Comparison of ENCODE assay signal across 1 cellular context in genomic region chr3:138329127-138329983, GRCh38.
TF ChIP-seq lines count a peak whose summit lies in the region.

A gene with protein sequence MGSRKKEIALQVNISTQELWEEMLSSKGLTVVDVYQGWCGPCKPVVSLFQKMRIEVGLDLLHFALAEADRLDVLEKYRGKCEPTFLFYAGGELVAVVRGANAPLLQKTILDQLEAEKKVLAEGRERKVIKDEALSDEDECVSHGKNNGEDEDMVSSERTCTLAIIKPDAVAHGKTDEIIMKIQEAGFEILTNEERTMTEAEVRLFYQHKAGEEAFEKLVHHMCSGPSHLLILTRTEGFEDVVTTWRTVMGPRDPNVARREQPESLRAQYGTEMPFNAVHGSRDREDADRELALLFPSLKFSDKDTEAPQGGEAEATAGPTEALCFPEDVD (minus strand): TSS chr3:138329851. CDS start chr3:138329335, 516 bp downstream.

TF ChIP-seq in HEK293, 187 proteins besides CTCF, POLR2A, EP300 and RAD21 (continued from another document):
- TF ChIP-seq, protein P1, sequence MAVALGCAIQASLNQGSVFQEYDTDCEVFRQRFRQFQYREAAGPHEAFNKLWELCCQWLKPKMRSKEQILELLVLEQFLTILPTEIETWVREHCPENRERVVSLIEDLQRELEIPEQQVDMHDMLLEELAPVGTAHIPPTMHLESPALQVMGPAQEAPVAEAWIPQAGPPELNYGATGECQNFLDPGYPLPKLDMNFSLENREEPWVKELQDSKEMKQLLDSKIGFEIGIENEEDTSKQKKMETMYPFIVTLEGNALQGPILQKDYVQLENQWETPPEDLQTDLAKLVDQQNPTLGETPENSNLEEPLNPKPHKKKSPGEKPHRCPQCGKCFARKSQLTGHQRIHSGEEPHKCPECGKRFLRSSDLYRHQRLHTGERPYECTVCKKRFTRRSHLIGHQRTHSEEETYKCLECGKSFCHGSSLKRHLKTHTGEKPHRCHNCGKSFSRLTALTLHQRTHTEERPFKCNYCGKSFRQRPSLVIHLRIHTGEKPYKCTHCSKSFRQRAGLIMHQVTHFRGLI (tag by site-specific recombination; IDR thresholded peaks at IDR 0.05) = peak; percentile 63
- TF ChIP-seq BCL11B (tag by site-specific recombination; IDR thresholded peaks at IDR 0.05; ENCODE audit: low read depth) (no peak), ZNF138 (tag by site-specific recombination; IDR thresholded peaks at IDR 0.05; ENCODE audit: borderline replicate concordance) (no peak), ZNF112 (tag by site-specific recombination; IDR thresholded peaks at IDR 0.05) (no peak), ZNF692 (tag by site-specific recombination; IDR thresholded peaks at IDR 0.05) (no peak), SCRT1 (tag by site-specific recombination; IDR thresholded peaks at IDR 0.05; ENCODE audit: borderline replicate concordance) (no peak), ZNF169 (tag by site-specific recombination; IDR thresholded peaks at IDR 0.05) (no peak), TRIM28 (IDR thresholded peaks at IDR 0.05; ENCODE audit: borderline replicate concordance, low read length) (peak; percentile 12; the same call in 1 of the 2 replicates), ZNF335 (tag by site-specific recombination; conservative IDR thresholded peaks at IDR 0.05) (peak; percentile 57), SP3 (tag by site-specific recombination; IDR thresholded peaks at IDR 0.05) (0 out of 2 replicates have a peak, but pooled peaks have one; percentile 24), GLIS2 (tag by site-specific recombination; IDR thresholded peaks at IDR 0.05) (peak; percentile 78), ZNF701 (tag by site-specific recombination; IDR thresholded peaks at IDR 0.05) (no peak), ZBTB20 (tag by site-specific recombination; IDR thresholded peaks at IDR 0.05) (no peak), ZNF792 (tag by site-specific recombination; IDR thresholded peaks at IDR 0.05) (no peak), KLF8 (tag by site-specific recombination; IDR thresholded peaks at IDR 0.05) (no peak), ZNF660 (tag by site-specific recombination; IDR thresholded peaks at IDR 0.05) (no peak), ZNF621 (tag by site-specific recombination; IDR thresholded peaks at IDR 0.05) (no peak), ZNF132 (tag by site-specific recombination; IDR thresholded peaks at IDR 0.05; ENCODE audit: borderline replicate concordance) (no peak), ZBTB21 (tag by site-specific recombination; IDR thresholded peaks at IDR 0.05) (no peak), ZNF623 (tag by site-specific recombination; IDR thresholded peaks at IDR 0.05) (no peak), PRDM4 (tag by site-specific recombination; IDR thresholded peaks at IDR 0.05) (no peak), ZNF366 (tag by site-specific recombination; conservative IDR thresholded peaks at IDR 0.05) (0 out of 2 replicates have a peak, but pooled peaks have one; percentile 9), ZNF24 (tag by site-specific recombination; IDR thresholded peaks at IDR 0.05) (no peak), PRDM6 (tag by site-specific recombination; IDR thresholded peaks at IDR 0.05) (no peak), REPIN1 (tag by site-specific recombination; IDR thresholded peaks at IDR 0.05; ENCODE audit: low read depth) (no peak), KLF10 (tag by site-specific recombination; IDR thresholded peaks at IDR 0.05) (no peak), HOXC10 (CRISPR knock-in tag; IDR thresholded peaks at IDR 0.05) (no peak), ZNF561 (tag by site-specific recombination; IDR thresholded peaks at IDR 0.05; ENCODE audit: borderline replicate concordance) (no peak), ZNF341 (tag by site-specific recombination; IDR thresholded peaks at IDR 0.05; ENCODE audit: low read depth) (peak; percentile 33; the same call in 1 of the 2 replicates)
- TF ChIP-seq, protein P2, sequence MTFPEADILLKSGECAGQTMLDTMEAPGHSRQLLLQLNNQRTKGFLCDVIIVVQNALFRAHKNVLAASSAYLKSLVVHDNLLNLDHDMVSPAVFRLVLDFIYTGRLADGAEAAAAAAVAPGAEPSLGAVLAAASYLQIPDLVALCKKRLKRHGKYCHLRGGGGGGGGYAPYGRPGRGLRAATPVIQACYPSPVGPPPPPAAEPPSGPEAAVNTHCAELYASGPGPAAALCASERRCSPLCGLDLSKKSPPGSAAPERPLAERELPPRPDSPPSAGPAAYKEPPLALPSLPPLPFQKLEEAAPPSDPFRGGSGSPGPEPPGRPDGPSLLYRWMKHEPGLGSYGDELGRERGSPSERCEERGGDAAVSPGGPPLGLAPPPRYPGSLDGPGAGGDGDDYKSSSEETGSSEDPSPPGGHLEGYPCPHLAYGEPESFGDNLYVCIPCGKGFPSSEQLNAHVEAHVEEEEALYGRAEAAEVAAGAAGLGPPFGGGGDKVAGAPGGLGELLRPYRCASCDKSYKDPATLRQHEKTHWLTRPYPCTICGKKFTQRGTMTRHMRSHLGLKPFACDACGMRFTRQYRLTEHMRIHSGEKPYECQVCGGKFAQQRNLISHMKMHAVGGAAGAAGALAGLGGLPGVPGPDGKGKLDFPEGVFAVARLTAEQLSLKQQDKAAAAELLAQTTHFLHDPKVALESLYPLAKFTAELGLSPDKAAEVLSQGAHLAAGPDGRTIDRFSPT (tag by site-specific recombination; IDR thresholded peaks at IDR 0.05) = peak; percentile 33; the same call in 1 of the 2 replicates
- TF ChIP-seq, protein P3, sequence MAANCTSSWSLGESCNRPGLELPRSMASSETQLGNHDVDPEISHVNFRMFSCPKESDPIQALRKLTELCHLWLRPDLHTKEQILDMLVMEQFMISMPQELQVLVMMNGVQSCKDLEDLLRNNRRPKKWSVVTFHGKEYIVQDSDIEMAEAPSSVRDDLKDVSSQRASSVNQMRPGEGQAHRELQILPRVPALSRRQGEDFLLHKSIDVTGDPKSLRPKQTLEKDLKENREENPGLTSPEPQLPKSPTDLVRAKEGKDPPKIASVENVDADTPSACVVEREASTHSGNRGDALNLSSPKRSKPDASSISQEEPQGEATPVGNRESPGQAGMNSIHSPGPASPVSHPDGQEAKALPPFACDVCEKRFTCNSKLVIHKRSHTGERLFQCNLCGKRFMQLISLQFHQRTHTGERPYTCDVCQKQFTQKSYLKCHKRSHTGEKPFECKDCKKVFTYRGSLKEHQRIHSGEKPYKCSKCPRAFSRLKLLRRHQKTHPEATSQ (tag by site-specific recombination; IDR thresholded peaks at IDR 0.05) = no peak
- TF ChIP-seq, protein P4, sequence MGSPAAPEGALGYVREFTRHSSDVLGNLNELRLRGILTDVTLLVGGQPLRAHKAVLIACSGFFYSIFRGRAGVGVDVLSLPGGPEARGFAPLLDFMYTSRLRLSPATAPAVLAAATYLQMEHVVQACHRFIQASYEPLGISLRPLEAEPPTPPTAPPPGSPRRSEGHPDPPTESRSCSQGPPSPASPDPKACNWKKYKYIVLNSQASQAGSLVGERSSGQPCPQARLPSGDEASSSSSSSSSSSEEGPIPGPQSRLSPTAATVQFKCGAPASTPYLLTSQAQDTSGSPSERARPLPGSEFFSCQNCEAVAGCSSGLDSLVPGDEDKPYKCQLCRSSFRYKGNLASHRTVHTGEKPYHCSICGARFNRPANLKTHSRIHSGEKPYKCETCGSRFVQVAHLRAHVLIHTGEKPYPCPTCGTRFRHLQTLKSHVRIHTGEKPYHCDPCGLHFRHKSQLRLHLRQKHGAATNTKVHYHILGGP (tag by site-specific recombination; IDR thresholded peaks at IDR 0.05) = no peak
